8 cellular contexts compared by ENCODE assay signal in genomic region chr2:71154798-71155197, GRCh38. TPM values are rescaled to one million over a fixed set of nuclear protein-coding genes. Genes with fewer than 3 reads are reported as not detected.
A peak's percentile ranks its signal among the peaks of the same experiment; 100 is the strongest.
DNase-seq lines count a peak whose midpoint lies in the region; ATAC-seq and TF ChIP-seq lines count a peak whose summit lies in the region.

No MANE protein-coding gene starts in this region.

- H3K79me2 ChIP-seq in osteoblast (ENCODE audit: insufficient read depth, low read length) = no peaks in the 10 kb centered on the region

- no peaks in the 10 kb centered on the region; the same call in 1 of the 2 replicates for H3K27me3 Mint-ChIP-seq in WTC11 (ENCODE audit: low read depth)

- H3K4me1 ChIP-seq in osteoblast (ENCODE audit: insufficient read depth, low read length) = peaks cover 2% of the 10 kb centered on the region

- no peak overlapping the region for H3K4me3 Mint-ChIP-seq in WTC11

- H3K4me1 Mint-ChIP-seq in WTC11 = peaks cover 14% of the 10 kb centered on the region

- H3K9me3 Mint-ChIP-seq in WTC11 = no peaks in the 10 kb centered on the region

- no peak overlapping the region for H3K27ac ChIP-seq in osteoblast (ENCODE audit: low read depth, low read length)

- no peak overlapping the region for H3K4me3 ChIP-seq in osteoblast (ENCODE audit: insufficient read depth, low read length)

- H3K9me3 ChIP-seq in osteoblast (ENCODE audit: low read depth, low read length) = no peaks in the 10 kb centered on the region

- DNase-seq in stimulated activated CD4-positive, alpha-beta T cell treated with anti-CD3 and anti-CD28 coated beads, Interleukin-12 subunit alpha, Interleukin-12 subunit beta, amount 100 ng/mL, for 4 hours = peak; percentile 5
- no peak for DNase-seq in stimulated activated CD4-positive, alpha-beta T cell treated with anti-CD3 and anti-CD28 coated beads, Interleukin-4, amount 100 ng/mL, for 24 hours
- DNase-seq in WTC11 (ENCODE audit: low spot score) (peak; percentile 60), osteoblast (ENCODE audit: insufficient read length, low spot score, missing footprints) (peak; percentile 72), HCEC 1CT (no peak), DMS79 (lab: John Stamatoyannopoulos, UW) (no peak), retina (no peak)

- peaks cover 7% of the 10 kb centered on the region for H3K36me3 ChIP-seq in osteoblast (ENCODE audit: insufficient read depth, low read length)

- no peak overlapping the region for H3K4me2 ChIP-seq in osteoblast (ENCODE audit: insufficient read depth, low read length)

- POLR2A ChIA-PET in WTC11 (lab: Charles Lee) = interaction anchor here (0.5 kb wide), 1 partner anchor 262 kb away, joined by 5 read pairs; no protein-coding TSS in a partner anchor

- H4K20me1 ChIP-seq in osteoblast (ENCODE audit: insufficient read depth, low read length) = no peaks in the 10 kb centered on the region

- H3K27ac Mint-ChIP-seq in WTC11 = no peak overlapping the region

- peaks cover 4% of the 10 kb centered on the region; the same call in 1 of the 2 replicates for H3K36me3 Mint-ChIP-seq in WTC11

- H3K27me3 ChIP-seq in osteoblast (ENCODE audit: insufficient read depth, low read length) = peaks cover 8% of the 10 kb centered on the region

- no peak overlapping the region for H2AFZ ChIP-seq in osteoblast (ENCODE audit: low read length)

- ATAC-seq in HG03469 (IDR thresholded peaks at IDR 0.05; ENCODE audit: unreplicated experiment) (peak; percentile 80), WTC11 (peak; percentile 75)

- CTCF ChIA-PET in WTC11 (lab: Charles Lee) = interaction anchor here (0.6 to 3.2 kb wide), 28 partner anchors 10 to 362 kb away, joined by 3 to 35 read pairs (median 4); partner anchors contain the start of genes MCEE, MPHOSPH10, NAGK and PAIP2B

- TF ChIP-seq CTCF in WTC11 (IDR thresholded peaks at IDR 0.05) = no peak
- TF ChIP-seq CTCF in osteoblast (IDR thresholded peaks at IDR 0.05; ENCODE audit: extremely low read depth, low read depth, low read length) = peak; percentile 32

TF ChIP-seq in WTC11, 78 proteins besides CTCF, POLR2A, EP300 and RAD21:
- TF ChIP-seq ARID4B (CRISPR knock-in tag; IDR thresholded peaks at IDR 0.05; ENCODE audit: borderline replicate concordance) (no peak), NR1H2 (CRISPR knock-in tag; IDR thresholded peaks at IDR 0.05) (no peak), ZNF138 (CRISPR knock-in tag; conservative IDR thresholded peaks at IDR 0.05) (no peak), MYBL2 (CRISPR knock-in tag; IDR thresholded peaks at IDR 0.05) (no peak)
- TF ChIP-seq, protein P1, sequence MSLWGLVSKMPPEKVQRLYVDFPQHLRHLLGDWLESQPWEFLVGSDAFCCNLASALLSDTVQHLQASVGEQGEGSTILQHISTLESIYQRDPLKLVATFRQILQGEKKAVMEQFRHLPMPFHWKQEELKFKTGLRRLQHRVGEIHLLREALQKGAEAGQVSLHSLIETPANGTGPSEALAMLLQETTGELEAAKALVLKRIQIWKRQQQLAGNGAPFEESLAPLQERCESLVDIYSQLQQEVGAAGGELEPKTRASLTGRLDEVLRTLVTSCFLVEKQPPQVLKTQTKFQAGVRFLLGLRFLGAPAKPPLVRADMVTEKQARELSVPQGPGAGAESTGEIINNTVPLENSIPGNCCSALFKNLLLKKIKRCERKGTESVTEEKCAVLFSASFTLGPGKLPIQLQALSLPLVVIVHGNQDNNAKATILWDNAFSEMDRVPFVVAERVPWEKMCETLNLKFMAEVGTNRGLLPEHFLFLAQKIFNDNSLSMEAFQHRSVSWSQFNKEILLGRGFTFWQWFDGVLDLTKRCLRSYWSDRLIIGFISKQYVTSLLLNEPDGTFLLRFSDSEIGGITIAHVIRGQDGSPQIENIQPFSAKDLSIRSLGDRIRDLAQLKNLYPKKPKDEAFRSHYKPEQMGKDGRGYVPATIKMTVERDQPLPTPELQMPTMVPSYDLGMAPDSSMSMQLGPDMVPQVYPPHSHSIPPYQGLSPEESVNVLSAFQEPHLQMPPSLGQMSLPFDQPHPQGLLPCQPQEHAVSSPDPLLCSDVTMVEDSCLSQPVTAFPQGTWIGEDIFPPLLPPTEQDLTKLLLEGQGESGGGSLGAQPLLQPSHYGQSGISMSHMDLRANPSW (CRISPR knock-in tag; conservative IDR thresholded peaks at IDR 0.05; ENCODE audit: low read depth) = no peak

RNA-seq across cellular contexts. Expression of gene MPHOSPH10, which starts 24.4 kb away (rescaled TPM):
- total RNA-seq in WTC11 (2021) (27.8 to 36.6 TPM (median 31.4 TPM) in 3 replicates), osteoblast (15.0 and 17.0 TPM in 2 replicates)

RNA-seq across cellular contexts. Expression of gene MCEE, which starts 24.8 kb away (rescaled TPM):
- total RNA-seq in WTC11 (2021) (17.2 to 19.1 TPM (median 18.7 TPM) in 3 replicates), osteoblast (21.4 and 24.2 TPM in 2 replicates)

Comparison
In these comparisons a context has a peak if more than half of its experiments do, and no peak if none do; other contexts are left out.
1. DNase-seq: peak in stimulated activated CD4-positive, alpha-beta T cell treated with anti-CD3 and anti-CD28 coated beads, Interleukin-12 subunit alpha, Interleukin-12 subunit beta, amount 100 ng/mL, for 4 hours (single experiment), WTC11 (single experiment) and osteoblast (single experiment); none in stimulated activated CD4-positive, alpha-beta T cell treated with anti-CD3 and anti-CD28 coated beads, Interleukin-4, amount 100 ng/mL, for 24 hours (single experiment), HCEC 1CT (single experiment), DMS79 (single experiment) and retina (single experiment).